In genomic region chr18:72206814-72207213, GRCh38 we compare ENCODE assay signal across 16 cellular contexts.
"Had no signal": no experiment of that assay in that cellular context is flagged by ENCODE, and none has a peak within 500 bp of the region (broad histone marks: within the 10 kb centered on the region; RNA-seq: fewer than 3 reads in every experiment).

No MANE protein-coding gene starts in this region.

- H3K4me3 ChIP-seq: colonic mucosa, esophagus muscularis mucosa, left lung, mucosa of descending colon, pancreas had no signal

- ATAC-seq: activated CD4-positive, CD25-positive, alpha-beta regulatory T cell treated with anti-CD3 and anti-CD28 coated beads, Interleukin-2, amount 50 U/mL, for 24 hours; left lung; mucosa of descending colon; naive thymus-derived CD8-positive, alpha-beta T cell; pancreas had no signal

- H3K4me1 ChIP-seq: colonic mucosa, esophagus muscularis mucosa, left lung, pancreas had no signal

- H3K27ac Mint-ChIP-seq: activated T-helper 1 cell treated with anti-CD3 and anti-CD28 coated beads, Interleukin-12 subunit alpha, Interleukin-12 subunit beta, Interleukin-2, Interleukin-4 antibody, amounts not matched to agents 30 ng/mL and 10 ng/mL and 1 ng/mL, durations not matched to agents 14 hours and 24 hours and 36 hours; naive thymus-derived CD8-positive, alpha-beta T cell had no signal

- H3K36me3 ChIP-seq: esophagus muscularis mucosa, left lung, pancreas had no signal

- H3K27me3 ChIP-seq: colonic mucosa, esophagus muscularis mucosa, left lung, pancreas had no signal

- H3K4me1 Mint-ChIP-seq: naive thymus-derived CD8-positive, alpha-beta T cell had no signal

- DNase-seq: activated CD4-positive, alpha-beta T cell treated with anti-CD3 and anti-CD28 coated beads, Interleukin-2, amount 50 U/mL, for 1 hour; activated naive CD4-positive, alpha-beta T cell; caudate nucleus; colonic mucosa; hippocampal formation; kidney; mammary epithelial cell; mucosa of descending colon; naive thymus-derived CD8-positive, alpha-beta T cell; pancreas; stimulated activated CD4-positive, alpha-beta T cell treated with anti-CD3 and anti-CD28 coated beads, Interleukin-1b, Interleukin-23, amount 100 ng/mL, for 48 hours; T1000 had no signal

- H3K9me3 Mint-ChIP-seq: activated T-helper 1 cell treated with anti-CD3 and anti-CD28 coated beads, Interleukin-12 subunit alpha, Interleukin-12 subunit beta, Interleukin-2, Interleukin-4 antibody, amounts not matched to agents 30 ng/mL and 10 ng/mL and 1 ng/mL, durations not matched to agents 14 hours and 24 hours and 36 hours had no signal

- H3K36me3 Mint-ChIP-seq: naive thymus-derived CD8-positive, alpha-beta T cell had no signal

- H3K9me3 ChIP-seq: colonic mucosa, esophagus muscularis mucosa, pancreas had no signal

- H3K27ac ChIP-seq: colonic mucosa, esophagus muscularis mucosa, left lung, pancreas had no signal

- H3K4me3 Mint-ChIP-seq: activated T-helper 1 cell treated with anti-CD3 and anti-CD28 coated beads, Interleukin-12 subunit alpha, Interleukin-12 subunit beta, Interleukin-2, Interleukin-4 antibody, amounts not matched to agents 30 ng/mL and 10 ng/mL and 1 ng/mL, durations not matched to agents 14 hours and 24 hours and 36 hours; naive thymus-derived CD8-positive, alpha-beta T cell had no signal
